8 cellular contexts compared by ENCODE assay signal in genomic region chr7:74175270-74175803, GRCh38. TPM values are rescaled to one million over a fixed set of nuclear protein-coding genes. Genes with fewer than 3 reads are reported as not detected.
DNase-seq lines count a peak whose midpoint lies in the region; ATAC-seq lines count a peak whose summit lies in the region.

No MANE protein-coding gene starts in this region.

- DNase-seq in activated CD4-positive, alpha-beta T cell treated with anti-CD3 and anti-CD28 coated beads, Interleukin-2, amount 10 ng/mL, durations not matched to agents 24 days and 14 days = peak; percentile 61
- no peak for DNase-seq in activated CD4-positive, alpha-beta T cell treated with anti-CD3 and anti-CD28 coated beads, Interleukin-2, amount 50 U/mL, for 48 hours
- DNase-seq in left colon = peak in 1 of 2 donors; percentile 20
- no peak for DNase-seq in sciatic nerve (ENCODE audit: low spot score)

- peak overlapping the region; percentile 65 for H3K27ac Mint-ChIP-seq in activated CD4-positive, alpha-beta T cell treated with anti-CD3 and anti-CD28 coated beads, Interleukin-2, amount 10 ng/mL, durations not matched to agents 24 days and 14 days
- H3K27ac Mint-ChIP-seq in activated naive CD8-positive, alpha-beta T cell = peak overlapping the region; percentile 94

- peaks cover 6% of the 10 kb centered on the region for H3K4me1 ChIP-seq in thymus (ENCODE audit: control insufficient read depth, insufficient read depth, low read length)

- H3K27me3 Mint-ChIP-seq in activated CD4-positive, alpha-beta T cell treated with anti-CD3 and anti-CD28 coated beads, Interleukin-2, amount 10 ng/mL, durations not matched to agents 24 days and 14 days = no peaks in the 10 kb centered on the region
- no peaks in the 10 kb centered on the region for H3K27me3 Mint-ChIP-seq in activated naive CD8-positive, alpha-beta T cell

- H3K27me3 ChIP-seq in thymus (ENCODE audit: control insufficient read depth, insufficient read depth) = no peaks in the 10 kb centered on the region

- H3K9me3 ChIP-seq in thymus (ENCODE audit: control insufficient read depth) = no peaks in the 10 kb centered on the region

- H3K36me3 ChIP-seq in thymus (ENCODE audit: control insufficient read depth, insufficient read depth) = peaks cover 10% of the 10 kb centered on the region

- H3K9me3 Mint-ChIP-seq in activated CD4-positive, alpha-beta T cell treated with anti-CD3 and anti-CD28 coated beads, Interleukin-2, amount 10 ng/mL, durations not matched to agents 24 days and 14 days = no peaks in the 10 kb centered on the region
- no peaks in the 10 kb centered on the region for H3K9me3 Mint-ChIP-seq in activated naive CD8-positive, alpha-beta T cell (ENCODE audit: low read depth)

- intact Hi-C loops in activated CD4-positive, alpha-beta T cell treated with anti-CD3 and anti-CD28 coated beads, Interleukin-2, amount 10 ng/mL, durations not matched to agents 24 days and 14 days (cut with micrococcal nuclease) = loop anchor here (1.0 to 2.0 kb wide), 2 partner anchors 8 to 107 kb away; no protein-coding TSS in a partner anchor
- intact Hi-C loops in left colon (cut with DNase I, micrococcal nuclease) = no loop called here
- intact Hi-C loops in sciatic nerve (cut with DNase I) = no loop called here

- peaks cover 41% of the 10 kb centered on the region for H3K4me1 Mint-ChIP-seq in activated CD4-positive, alpha-beta T cell treated with anti-CD3 and anti-CD28 coated beads, Interleukin-2, amount 10 ng/mL, durations not matched to agents 24 days and 14 days
- peaks cover 54% of the 10 kb centered on the region for H3K4me1 Mint-ChIP-seq in activated naive CD8-positive, alpha-beta T cell (ENCODE audit: low read depth)

- WGBS in thymus = 24% methylated on average over 9 of the region's 9 CpGs

- peaks cover 27% of the 10 kb centered on the region for H3K36me3 Mint-ChIP-seq in activated CD4-positive, alpha-beta T cell treated with anti-CD3 and anti-CD28 coated beads, Interleukin-2, amount 10 ng/mL, durations not matched to agents 24 days and 14 days (ENCODE audit: low read depth)
- peaks cover 9% of the 10 kb centered on the region for H3K36me3 Mint-ChIP-seq in activated naive CD8-positive, alpha-beta T cell

- H3K4me3 ChIP-seq in thymus (ENCODE audit: low read length) = peak overlapping the region; percentile 90

- ATAC-seq in left colon (peak; percentile 15), HG03095 (IDR thresholded peaks at IDR 0.05; ENCODE audit: unreplicated experiment) (no peak), sciatic nerve (no peak), HG03135 (IDR thresholded peaks at IDR 0.05; ENCODE audit: unreplicated experiment) (no peak)

- peak overlapping the region; percentile 91 for H3K4me3 Mint-ChIP-seq in activated CD4-positive, alpha-beta T cell treated with anti-CD3 and anti-CD28 coated beads, Interleukin-2, amount 10 ng/mL, durations not matched to agents 24 days and 14 days
- H3K4me3 Mint-ChIP-seq in activated naive CD8-positive, alpha-beta T cell = peak overlapping the region; percentile 93

- H3K27ac ChIP-seq in thymus (ENCODE audit: low read depth) = no peak overlapping the region

RNA-seq across cellular contexts. Expression of gene EIF4H, which starts 1.2 kb away (rescaled TPM):
- total RNA-seq in activated CD4-positive, alpha-beta T cell treated with anti-CD3 and anti-CD28 coated beads, Interleukin-2, amount 10 ng/mL, durations not matched to agents 24 days and 14 days = 384 and 389 TPM in 2 replicates
- total RNA-seq in left colon (100 to 1,000 TPM; 250 to 271 TPM), sciatic nerve (213 TPM)
- 157 TPM for polyA plus RNA-seq in thymus

RNA-seq across cellular contexts. Expression of gene LAT2, which starts 34.5 kb away (rescaled TPM):
- 13.8 and 16.9 TPM in 2 replicates for total RNA-seq in activated CD4-positive, alpha-beta T cell treated with anti-CD3 and anti-CD28 coated beads, Interleukin-2, amount 10 ng/mL, durations not matched to agents 24 days and 14 days
- total RNA-seq in left colon = 1 to 10 TPM; 1.1 to 6.9 TPM
- 23.8 TPM for polyA plus RNA-seq in thymus
- 12.5 TPM for total RNA-seq in sciatic nerve
